ENCODE assay signal across 12 cellular contexts in genomic region chr1:156665539-156665938, GRCh38. TPM values are rescaled to one million over a fixed set of nuclear protein-coding genes. Genes with fewer than 3 reads are reported as not detected.
DNase-seq lines count a peak whose midpoint lies in the region; ATAC-seq and TF ChIP-seq lines count a peak whose summit lies in the region.
"Had no signal": no experiment of that assay in that cellular context is flagged by ENCODE, and none has a peak within 500 bp of the region (broad histone marks: within the 10 kb centered on the region; RNA-seq: fewer than 3 reads in every experiment).

No MANE protein-coding gene starts in this region.

- H3K9me3 Mint-ChIP-seq in neural progenitor cell = no peaks in the 10 kb centered on the region
- H3K9me3 Mint-ChIP-seq: stimulated activated naive CD8-positive, alpha-beta T cell treated with anti-CD3 and anti-CD28 coated beads, Interleukin-15, amount 100 ng/mL, for 72 hours had no signal

- H3K36me3 Mint-ChIP-seq in neural progenitor cell = peaks cover 3% of the 10 kb centered on the region

- H2AFZ ChIP-seq in neural progenitor cell (replicated peaks) = no peak overlapping the region

- 16 to 24% methylated on average over 3 of the region's 3 CpGs for WGBS in heart right ventricle, 2 donors

- H3K4me2 ChIP-seq in neural progenitor cell = no peak overlapping the region

- ATAC-seq in Right ventricle myocardium inferior (no peak), left ventricle myocardium superior (no peak), heart right ventricle (no peak), GM19328 (IDR thresholded peaks at IDR 0.05; ENCODE audit: unreplicated experiment) (no peak), HG03045 (IDR thresholded peaks at IDR 0.05; ENCODE audit: unreplicated experiment) (no peak)
- ATAC-seq: stimulated activated naive CD8-positive, alpha-beta T cell treated with anti-CD3 and anti-CD28 coated beads, Interleukin-15, amount 100 ng/mL, for 72 hours had no signal

- intact Hi-C loops in Right ventricle myocardium inferior (cut with DNase I) = loop anchor here (10.0 kb wide), 1 partner anchor 541 kb away; no protein-coding TSS in a partner anchor
- intact Hi-C loops in left ventricle myocardium superior (cut with micrococcal nuclease) = no loop called here
- intact Hi-C loops in heart right ventricle (cut with DNase I) = loop anchor here in 1 of 10 donors (10.0 kb wide), 1 partner anchor 229 kb away; the partner anchor contains the start of gene PEAR1
- intact Hi-C loops in uterus (cut with DNase I; ENCODE audit: low total_unique reads) = no loop called here

- H3F3A ChIP-seq in neural progenitor cell (ENCODE audit: low read depth) = peaks cover 90% of the 10 kb centered on the region

- TF ChIP-seq POLR2A in uterus (IDR thresholded peaks at IDR 0.05) = no peak

- H3K4me1 ChIP-seq in heart right ventricle = peaks cover 85 to 100% (median 100%) of the 10 kb centered on the region in 9 donors
- peaks cover 82% of the 10 kb centered on the region for H3K4me1 ChIP-seq in neural progenitor cell
- peaks cover 13 to 44% of the 10 kb centered on the region in 2 donors for H3K4me1 ChIP-seq in uterus

- no peak overlapping the region for H3K9ac ChIP-seq in neural progenitor cell

- peak overlapping the region in 1 of 10 donors; percentile 32 for H3K4me3 ChIP-seq in heart right ventricle
- H3K4me3 ChIP-seq in neural progenitor cell = no peak overlapping the region
- H3K4me3 ChIP-seq in uterus = no peak overlapping the region

- H3K27me3 Mint-ChIP-seq in neural progenitor cell (ENCODE audit: insufficient read depth, low read depth) = peaks cover 20% of the 10 kb centered on the region

- H3K27me3 ChIP-seq in heart right ventricle (no peaks in the 10 kb centered on the region), neural progenitor cell (no peaks in the 10 kb centered on the region), uterus (no peaks in the 10 kb centered on the region)

- H3K36me3 ChIP-seq in heart right ventricle (peaks cover 0 to 7% (median 0%) of the 10 kb centered on the region in 9 donors), neural progenitor cell (no peaks in the 10 kb centered on the region), uterus (no peaks in the 10 kb centered on the region)

- H4K20me1 ChIP-seq in neural progenitor cell (ENCODE audit: low read depth) = peaks cover 33% of the 10 kb centered on the region

- peak overlapping the region; percentile 100 for H3K27ac Mint-ChIP-seq in neural progenitor cell

- no peaks in the 10 kb centered on the region for H3K79me2 ChIP-seq in neural progenitor cell (ENCODE audit: low read depth)

- peaks cover 93% of the 10 kb centered on the region for H3K4me1 Mint-ChIP-seq in neural progenitor cell

- H3K27ac ChIP-seq in heart right ventricle (peak overlapping the region; percentile 88 to 99 (median 96)), neural progenitor cell (peak overlapping the region; percentile 12), uterus (peak overlapping the region; percentile 87 to 89)

- H3K4me3 Mint-ChIP-seq in neural progenitor cell = peak overlapping the region; percentile 71
- H3K4me3 Mint-ChIP-seq: stimulated activated naive CD8-positive, alpha-beta T cell treated with anti-CD3 and anti-CD28 coated beads, Interleukin-15, amount 100 ng/mL, for 72 hours had no signal

- H3K9me3 ChIP-seq in heart right ventricle (no peaks in the 10 kb centered on the region), neural progenitor cell (ENCODE audit: low read depth) (no peaks in the 10 kb centered on the region), uterus (no peaks in the 10 kb centered on the region)

- no peak for TF ChIP-seq CTCF in heart right ventricle (IDR thresholded peaks at IDR 0.05)
- TF ChIP-seq CTCF in neural progenitor cell (IDR thresholded peaks at IDR 0.05) = no peak
- no peak for TF ChIP-seq CTCF in uterus (IDR thresholded peaks at IDR 0.05)

- DNase-seq in Right ventricle myocardium inferior (ENCODE audit: missing footprints) = peak; percentile 8
- DNase-seq in left ventricle myocardium superior = no peak
- DNase-seq in heart right ventricle = no peak
- DNase-seq in neural progenitor cell (ENCODE audit: low spot score) = no peak
- DNase-seq in uterus = no peak
- DNase-seq in NCI-H526 (lab: John Stamatoyannopoulos, UW) = no peak
- DNase-seq: stimulated activated CD4-positive, alpha-beta T cell treated with anti-CD3 and anti-CD28 coated beads, Interleukin-4, amount 100 ng/mL, for 1 hour; stimulated activated naive CD8-positive, alpha-beta T cell treated with anti-CD3 and anti-CD28 coated beads, Interleukin-15, amount 100 ng/mL, for 72 hours had no signal

RNA-seq across cellular contexts. Expression of gene NES, which starts 11.7 kb away (rescaled TPM):
- total RNA-seq in Right ventricle myocardium inferior (131 TPM), left ventricle myocardium superior (94.7 TPM), heart right ventricle (100 to 1,000 TPM in 9 of 10 donors, 10 to 100 TPM in 1; 84.6 to 389 (median 196) TPM), neural progenitor cell (ENCODE audit: low replicate concordance) (83.8 and 219 TPM in 2 replicates), uterus (10 to 100 TPM in 3 of 4 donors, 1 to 10 TPM in 1; 9.7 to 70.9 (median 34.5) TPM)
- 100 to 1,000 TPM in 1 of 2 donors, 10 to 100 TPM in 1; 46.8 to 116 TPM for polyA plus RNA-seq in heart right ventricle

RNA-seq across cellular contexts. Expression of gene BCAN, which starts 23.6 kb away (rescaled TPM):
- 0.35 TPM for total RNA-seq in Right ventricle myocardium inferior
- total RNA-seq in left ventricle myocardium superior = 0.52 TPM
- under 1 TPM in 6 of 10 donors, not detected in 4; 0.14 to 0.52 (median 0.24) TPM for total RNA-seq in heart right ventricle
- polyA plus RNA-seq in heart right ventricle = under 1 TPM; 0.20 to 0.29 TPM
- 0.46 TPM in 1 of 2 replicates, not detected in the other for total RNA-seq in neural progenitor cell (ENCODE audit: low replicate concordance)
- total RNA-seq in uterus = 1 to 10 TPM in 3 of 4 donors, not detected in 1; 2.3 to 3.0 (median 2.8) TPM
- total RNA-seq: A673, M059J had no signal

RNA-seq across cellular contexts. Expression of gene CRABP2, which starts 39.8 kb away (rescaled TPM):
- total RNA-seq in Right ventricle myocardium inferior (not detected), left ventricle myocardium superior (0.74 TPM), heart right ventricle (1 to 10 TPM in 4 of 10 donors, under 1 TPM in 5, not detected in 1; 0.25 to 2.7 (median 0.64) TPM), neural progenitor cell (ENCODE audit: low replicate concordance) (110 and 156 TPM in 2 replicates), uterus (10 to 100 TPM in 3 of 4 donors, not detected in 1; 11.0 to 71.5 (median 14.3) TPM)
- polyA plus RNA-seq in heart right ventricle = 1 to 10 TPM; 1.5 to 1.8 TPM

RNA-seq across cellular contexts. Expression of gene HAPLN2, which starts 46.3 kb away (rescaled TPM):
- 1.4 TPM for total RNA-seq in Right ventricle myocardium inferior
- total RNA-seq in left ventricle myocardium superior = 1.5 TPM
- 1 to 10 TPM in 3 of 10 donors, under 1 TPM in 6, not detected in 1; 0.24 to 1.7 (median 0.77) TPM for total RNA-seq in heart right ventricle
- polyA plus RNA-seq in heart right ventricle = 1 to 10 TPM; 3.0 to 6.3 TPM
- total RNA-seq in neural progenitor cell (ENCODE audit: low replicate concordance) = 0.65 TPM in 1 of 2 replicates, not detected in the other
- 1 to 10 TPM in 1 of 4 donors, under 1 TPM in 1, not detected in 2; 0.77 to 3.9 TPM for total RNA-seq in uterus
- total RNA-seq: A673, M059J had no signal

Comparison
In these comparisons a context has a peak if more than half of its experiments do, and no peak if none do; other contexts are left out.
1. H3K27ac ChIP-seq: peak in every context shown above with its lines; median percentile 96 in heart right ventricle; 88 in uterus; 12 in neural progenitor cell.